14 cellular contexts compared by ENCODE assay signal in the genomic region with DNA sequence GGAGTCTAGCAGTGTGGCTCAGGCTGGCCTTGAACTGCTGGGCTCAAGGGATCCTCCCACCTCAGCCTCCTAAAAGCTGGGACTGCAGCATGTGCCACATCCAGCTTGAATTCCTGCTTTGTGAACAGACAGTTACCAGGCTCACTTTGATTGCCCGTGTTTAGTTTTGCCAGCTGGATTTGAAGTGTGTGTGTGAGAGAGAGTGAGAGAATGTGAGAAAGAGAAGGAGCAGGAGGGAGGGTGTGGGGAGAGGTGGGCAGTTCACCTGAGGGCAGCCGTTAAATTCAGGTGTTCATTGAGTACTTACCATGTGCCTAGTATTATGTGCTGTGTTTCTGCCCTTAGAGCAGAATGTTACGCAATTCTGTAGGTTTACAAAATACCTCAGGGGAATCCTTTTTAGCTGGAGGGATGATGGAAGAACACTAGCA. TPM values are rescaled to one million over a fixed set of nuclear protein-coding genes. Genes with fewer than 3 reads are reported as not detected.
DNase-seq lines count a peak whose midpoint lies in the region; ATAC-seq and TF ChIP-seq lines count a peak whose summit lies in the region.
"Had no signal": no experiment of that assay in that cellular context is flagged by ENCODE, and none has a peak within 500 bp of the region (broad histone marks: within the 10 kb centered on the region; RNA-seq: fewer than 3 reads in every experiment).

No MANE protein-coding gene starts in this region.

- no peak for TF ChIP-seq CTCF in activated CD8-positive, alpha-beta T cell treated with anti-CD3 and anti-CD28 coated beads for 36 hours (IDR thresholded peaks at IDR 0.05)
- no peak for TF ChIP-seq CTCF in testis (IDR thresholded peaks at IDR 0.05)

- no peaks in the 10 kb centered on the region for H3K36me3 ChIP-seq in testis (ENCODE audit: low read depth, missing control alignments)

- no peaks in the 10 kb centered on the region for H3K27me3 ChIP-seq in testis

- no peak for ATAC-seq in activated CD8-positive, alpha-beta T cell treated with anti-CD3 and anti-CD28 coated beads, Interleukin-2, amount 10 ng/mL, durations not matched to agents 7 days and 5 days
- ATAC-seq in activated CD8-positive, alpha-beta T cell treated with anti-CD3 and anti-CD28 coated beads for 36 hours: no peak
- ATAC-seq in activated T-helper 17 cell treated with anti-CD3 and anti-CD28 coated beads, Interleukin-2, amount 50 U/mL, for 72 hours (replicated peaks): no peak
- ATAC-seq: left colon had no signal

- H3K4me3 Mint-ChIP-seq in activated CD8-positive, alpha-beta T cell treated with anti-CD3 and anti-CD28 coated beads, Interleukin-2, amount 10 ng/mL, durations not matched to agents 7 days and 5 days: no peak overlapping the region
- no peak overlapping the region for H3K4me3 Mint-ChIP-seq in activated CD8-positive, alpha-beta T cell treated with anti-CD3 and anti-CD28 coated beads for 36 hours
- H3K4me3 Mint-ChIP-seq in activated T-helper 17 cell treated with anti-CD3 and anti-CD28 coated beads, Interleukin-2, amount 50 U/mL, for 72 hours: no peak overlapping the region
- H3K4me3 Mint-ChIP-seq: activated B cell treated with CpG ODN at 0.5 μM for 24 hours had no signal

- no peaks in the 10 kb centered on the region for H3K27me3 Mint-ChIP-seq in activated CD8-positive, alpha-beta T cell treated with anti-CD3 and anti-CD28 coated beads, Interleukin-2, amount 10 ng/mL, durations not matched to agents 7 days and 5 days (ENCODE audit: low read depth)
- no peaks in the 10 kb centered on the region for H3K27me3 Mint-ChIP-seq in activated CD8-positive, alpha-beta T cell treated with anti-CD3 and anti-CD28 coated beads for 36 hours
- no peaks in the 10 kb centered on the region for H3K27me3 Mint-ChIP-seq in activated T-helper 17 cell treated with anti-CD3 and anti-CD28 coated beads, Interleukin-2, amount 50 U/mL, for 72 hours
- H3K27me3 Mint-ChIP-seq: activated B cell treated with CpG ODN at 0.5 μM for 24 hours had no signal

- WGBS in testis, 2 donors: 69 to 73% methylated on average over 3 of the region's 3 CpGs

- intact Hi-C loops in activated CD8-positive, alpha-beta T cell treated with anti-CD3 and anti-CD28 coated beads for 36 hours (cut with micrococcal nuclease): no loop called here
- intact Hi-C loops in testis (cut with DNase I; ENCODE audit: low total_unique reads): no loop called here

- peaks cover 19% of the 10 kb centered on the region for H3K4me1 Mint-ChIP-seq in activated CD8-positive, alpha-beta T cell treated with anti-CD3 and anti-CD28 coated beads, Interleukin-2, amount 10 ng/mL, durations not matched to agents 7 days and 5 days (ENCODE audit: low read depth)
- H3K4me1 Mint-ChIP-seq in activated CD8-positive, alpha-beta T cell treated with anti-CD3 and anti-CD28 coated beads for 36 hours (ENCODE audit: low read depth): peaks cover 40% of the 10 kb centered on the region
- peaks cover 13% of the 10 kb centered on the region for H3K4me1 Mint-ChIP-seq in activated T-helper 17 cell treated with anti-CD3 and anti-CD28 coated beads, Interleukin-2, amount 50 U/mL, for 72 hours

- TF ChIP-seq POLR2A in testis (IDR thresholded peaks at IDR 0.05): no peak

- peak overlapping the region in 1 of 2 donors; percentile 29 for H3K27ac ChIP-seq in testis

- CTCF ChIA-PET in activated CD8-positive, alpha-beta T cell treated with anti-CD3 and anti-CD28 coated beads, Interleukin-2, amount 10 ng/mL, durations not matched to agents 7 days and 5 days (lab: Charles Lee): interaction anchor here (0.9 kb wide), 1 partner anchor 12 kb away, joined by 4 read pairs; no protein-coding TSS in a partner anchor
- CTCF ChIA-PET in activated CD8-positive, alpha-beta T cell treated with anti-CD3 and anti-CD28 coated beads for 36 hours (lab: Charles Lee): interaction anchor here (1.2 kb wide), 1 partner anchor 121 kb away, joined by 3 read pairs; no protein-coding TSS in a partner anchor

- peak overlapping the region; percentile 8 for H3K27ac Mint-ChIP-seq in activated CD8-positive, alpha-beta T cell treated with anti-CD3 and anti-CD28 coated beads, Interleukin-2, amount 10 ng/mL, durations not matched to agents 7 days and 5 days
- H3K27ac Mint-ChIP-seq in activated CD8-positive, alpha-beta T cell treated with anti-CD3 and anti-CD28 coated beads for 36 hours: no peak overlapping the region
- H3K27ac Mint-ChIP-seq in activated T-helper 17 cell treated with anti-CD3 and anti-CD28 coated beads, Interleukin-2, amount 50 U/mL, for 72 hours: peak overlapping the region; percentile 39
- H3K27ac Mint-ChIP-seq: activated B cell treated with CpG ODN at 0.5 μM for 24 hours had no signal

- no peak overlapping the region for H3K4me3 ChIP-seq in testis

- H3K9me3 Mint-ChIP-seq in activated CD8-positive, alpha-beta T cell treated with anti-CD3 and anti-CD28 coated beads, Interleukin-2, amount 10 ng/mL, durations not matched to agents 7 days and 5 days (ENCODE audit: insufficient read depth): no peaks in the 10 kb centered on the region
- no peaks in the 10 kb centered on the region for H3K9me3 Mint-ChIP-seq in activated CD8-positive, alpha-beta T cell treated with anti-CD3 and anti-CD28 coated beads for 36 hours
- no peaks in the 10 kb centered on the region for H3K9me3 Mint-ChIP-seq in activated T-helper 17 cell treated with anti-CD3 and anti-CD28 coated beads, Interleukin-2, amount 50 U/mL, for 72 hours
- H3K9me3 Mint-ChIP-seq: activated B cell treated with CpG ODN at 0.5 μM for 24 hours had no signal

- no peaks in the 10 kb centered on the region for H3K36me3 Mint-ChIP-seq in activated CD8-positive, alpha-beta T cell treated with anti-CD3 and anti-CD28 coated beads, Interleukin-2, amount 10 ng/mL, durations not matched to agents 7 days and 5 days (ENCODE audit: low read depth)
- H3K36me3 Mint-ChIP-seq in activated CD8-positive, alpha-beta T cell treated with anti-CD3 and anti-CD28 coated beads for 36 hours (ENCODE audit: low read depth): no peaks in the 10 kb centered on the region
- no peaks in the 10 kb centered on the region for H3K36me3 Mint-ChIP-seq in activated T-helper 17 cell treated with anti-CD3 and anti-CD28 coated beads, Interleukin-2, amount 50 U/mL, for 72 hours (ENCODE audit: low read depth)

- no peaks in the 10 kb centered on the region for H3K9me3 ChIP-seq in testis

- POLR2A ChIA-PET in activated CD8-positive, alpha-beta T cell treated with anti-CD3 and anti-CD28 coated beads, Interleukin-2, amount 10 ng/mL, durations not matched to agents 7 days and 5 days (lab: Charles Lee): no interaction called here
- POLR2A ChIA-PET in activated CD8-positive, alpha-beta T cell treated with anti-CD3 and anti-CD28 coated beads for 36 hours (lab: Charles Lee): interaction anchor here (0.6 kb wide), 1 partner anchor 56 kb away, joined by 3 read pairs; no protein-coding TSS in a partner anchor

- peaks cover 23% of the 10 kb centered on the region for H3K4me1 ChIP-seq in testis

- DNase-seq in activated CD8-positive, alpha-beta T cell treated with anti-CD3 and anti-CD28 coated beads, Interleukin-2, amount 10 ng/mL, durations not matched to agents 7 days and 5 days: no peak
- no peak for DNase-seq in activated CD8-positive, alpha-beta T cell treated with anti-CD3 and anti-CD28 coated beads for 36 hours
- DNase-seq in iris pigment epithelial cell (ENCODE audit: low read depth): peak; percentile 32
- peak; percentile 50 for DNase-seq in testis
- no peak for DNase-seq in MV-4-11 (lab: John Stamatoyannopoulos, UW)
- no peak for DNase-seq in activated T-cell treated with anti-CD3 and anti-CD28 coated beads, Interleukin-2, amount 50 U/mL, for 1 hour
- DNase-seq in activated effector memory CD4-positive, alpha-beta T cell treated with Interleukin-2 at 50 U/mL for 16 hours: no peak
- DNase-seq: ACHN; activated B cell treated with CpG ODN at 0.5 μM for 24 hours; activated CD8-positive, alpha-beta memory T cell treated with anti-CD3 and anti-CD28 coated beads, Interleukin-2, amount 50 U/mL, for 4 hours; left colon; NCI-H2171 treated with DMSO at 0.1 percent for 48 hours; stimulated activated CD4-positive, alpha-beta T cell treated with anti-CD3 and anti-CD28 coated beads, Interleukin-2, amount 100 ng/mL, for 24 hours had no signal

RNA-seq across cellular contexts. Expression of gene DUSP14, which starts 4.7 kb away (rescaled TPM):
- total RNA-seq in activated CD8-positive, alpha-beta T cell treated with anti-CD3 and anti-CD28 coated beads, Interleukin-2, amount 10 ng/mL, durations not matched to agents 7 days and 5 days: 10 to 100 TPM; 11.4 to 12.0 TPM
- 10 to 100 TPM; 13.3 to 15.5 TPM for total RNA-seq in activated CD8-positive, alpha-beta T cell treated with anti-CD3 and anti-CD28 coated beads for 36 hours
- total RNA-seq in activated T-helper 17 cell treated with anti-CD3 and anti-CD28 coated beads, Interleukin-2, amount 50 U/mL, for 72 hours: 10 to 100 TPM; 13.7 to 20.1 TPM
- 10 to 100 TPM; 36.1 to 38.3 TPM for total RNA-seq in testis
- polyA plus RNA-seq in testis (ENCODE audit: insufficient read depth, low read depth, low replicate concordance): 26.6 TPM

Comparison
In these comparisons a context has a peak if more than half of its experiments do, and no peak if none do; other contexts are left out.
1. DNase-seq: peak in iris pigment epithelial cell (single experiment) and testis (single experiment); none in activated CD8-positive, alpha-beta T cell treated with anti-CD3 and anti-CD28 coated beads, Interleukin-2, amount 10 ng/mL, durations not matched to agents 7 days and 5 days (single experiment), activated CD8-positive, alpha-beta T cell treated with anti-CD3 and anti-CD28 coated beads for 36 hours (single experiment), MV-4-11 (single experiment), activated T-cell treated with anti-CD3 and anti-CD28 coated beads, Interleukin-2, amount 50 U/mL, for 1 hour (single experiment) and activated effector memory CD4-positive, alpha-beta T cell treated with Interleukin-2 at 50 U/mL for 16 hours (single experiment).